ENCODE assay signal across 26 cellular contexts in genomic region chr12:24066097-24066496, GRCh38.
"Had no signal": no experiment of that assay in that cellular context is flagged by ENCODE, and none has a peak within 500 bp of the region (broad histone marks: within the 10 kb centered on the region; RNA-seq: fewer than 3 reads in every experiment).

No MANE protein-coding gene starts in this region.

- FAIRE-seq: keratinocyte had no signal

- H3K4me3 ChIP-seq: left lung, lower lobe of right lung, neural progenitor cell, ovary, right atrium auricular region, right lobe of liver, stomach, testis, thyroid gland, transverse colon, upper lobe of left lung, vagina had no signal

- H3K36me3 ChIP-seq: left lung, lower lobe of right lung, neutrophil, ovary, right atrium auricular region, right lobe of liver, stomach, thyroid gland, transverse colon, upper lobe of left lung, vagina had no signal

- H3K27ac ChIP-seq: left lung, lower lobe of right lung, neural progenitor cell, neutrophil, ovary, right atrium auricular region, right lobe of liver, stomach, testis, thyroid gland, transverse colon, upper lobe of left lung, vagina had no signal

- H2AFZ ChIP-seq: neural progenitor cell had no signal

- H3K4me2 ChIP-seq: neural progenitor cell had no signal

- DNase-seq: hippocampal formation; left colon; left lung; lower lobe of right lung; naive B cell; natural killer cell; nephron progenitor cell; occipital lobe; ovary; right lobe of liver; stimulated activated CD4-positive, alpha-beta T cell treated with anti-CD3 and anti-CD28 coated beads, Interleukin-12 subunit alpha, Interleukin-12 subunit beta, amount 100 ng/mL, for 4 hours; stimulated activated CD4-positive, alpha-beta T cell treated with anti-CD3 and anti-CD28 coated beads, Interleukin-15, amount 100 ng/mL, for 24 hours; stimulated activated CD4-positive, alpha-beta T cell treated with anti-CD3 and anti-CD28 coated beads, Interleukin-2, amount 100 ng/mL, for 24 hours; stimulated activated CD4-positive, alpha-beta T cell treated with anti-CD3 and anti-CD28 coated beads, Interleukin-4, amount 100 ng/mL, for 1 hour; stimulated activated naive B cell treated with anti-CD40 and anti-IgM and Interleukin-4, amounts not matched to agents 10 μg/mL and 1 μg/mL and 100 μg/mL, for 72 hours; stimulated activated naive CD8-positive, alpha-beta T cell treated with anti-CD3 and anti-CD28 coated beads, Interleukin-15, Interleukin-2, amounts not matched to agents 100 U/mL and 50 U/mL, for 24 hours; stomach; testis; thyroid gland; transverse colon; upper lobe of left lung had no signal

- H3K27me3 ChIP-seq: left lung, neural progenitor cell, neutrophil, ovary, right atrium auricular region, right lobe of liver, stomach, testis, thyroid gland, transverse colon, upper lobe of left lung, vagina had no signal

- H3K9ac ChIP-seq: neural progenitor cell had no signal

- H3K9me3 ChIP-seq: left lung, lower lobe of right lung, neutrophil, ovary, right atrium auricular region, right lobe of liver, stomach, testis, thyroid gland, transverse colon, upper lobe of left lung, vagina had no signal

- H3K4me1 ChIP-seq: left lung, lower lobe of right lung, testis had no signal

- ATAC-seq: left colon; left lung; lower lobe of right lung; natural killer cell; stimulated activated naive B cell treated with anti-CD40 and anti-IgM and Interleukin-4, amounts not matched to agents 10 μg/mL and 1 μg/mL and 100 μg/mL, for 72 hours; stimulated activated naive CD8-positive, alpha-beta T cell treated with anti-CD3 and anti-CD28 coated beads, Interleukin-15, Interleukin-2, amounts not matched to agents 100 U/mL and 50 U/mL, for 24 hours had no signal
